Comparison of ENCODE assay signal across 1 cellular context in the genomic region with DNA sequence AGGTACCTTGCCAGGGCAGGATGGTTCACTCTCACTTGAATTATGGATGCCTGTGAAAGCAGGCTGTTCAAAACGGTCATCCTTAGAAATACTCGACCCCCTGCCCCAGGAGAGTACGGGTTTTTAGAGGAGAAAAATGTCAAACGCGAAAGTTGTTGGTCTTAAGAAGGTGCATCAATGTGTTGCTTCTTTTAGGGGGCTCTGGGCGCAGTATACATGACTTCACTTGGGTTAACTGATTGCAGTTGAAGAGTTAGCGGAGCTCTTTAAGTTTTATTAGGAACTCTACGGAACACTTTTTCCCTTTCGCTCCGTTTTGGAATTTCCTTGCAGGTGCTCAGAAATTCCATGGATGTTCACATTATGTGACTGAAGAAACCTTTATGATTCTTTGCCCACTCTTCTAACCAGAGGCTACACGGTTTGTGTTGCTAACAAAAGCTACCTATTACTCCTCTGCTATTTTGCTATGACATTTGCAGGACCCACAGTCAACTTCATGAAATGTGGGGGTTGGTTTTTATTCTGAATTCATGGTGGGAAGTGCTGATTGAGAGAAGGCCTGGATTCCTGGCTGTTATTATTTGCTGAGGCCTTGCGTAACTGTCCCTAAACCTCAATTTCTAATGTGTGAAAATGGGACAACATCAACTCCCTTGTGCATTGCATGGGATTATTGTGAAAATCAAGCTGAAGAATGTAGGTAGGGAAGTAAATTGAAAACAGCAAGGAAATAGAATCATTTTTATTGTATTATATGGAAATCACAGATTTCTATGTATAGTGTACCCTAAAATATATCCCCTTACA.
TF ChIP-seq lines count a peak whose summit lies in the region.

No MANE protein-coding gene starts in this region.

TF ChIP-seq in HCT116, 20 proteins besides CTCF, POLR2A, EP300 and RAD21 (continued from another document):
- TF ChIP-seq, protein P1, sequence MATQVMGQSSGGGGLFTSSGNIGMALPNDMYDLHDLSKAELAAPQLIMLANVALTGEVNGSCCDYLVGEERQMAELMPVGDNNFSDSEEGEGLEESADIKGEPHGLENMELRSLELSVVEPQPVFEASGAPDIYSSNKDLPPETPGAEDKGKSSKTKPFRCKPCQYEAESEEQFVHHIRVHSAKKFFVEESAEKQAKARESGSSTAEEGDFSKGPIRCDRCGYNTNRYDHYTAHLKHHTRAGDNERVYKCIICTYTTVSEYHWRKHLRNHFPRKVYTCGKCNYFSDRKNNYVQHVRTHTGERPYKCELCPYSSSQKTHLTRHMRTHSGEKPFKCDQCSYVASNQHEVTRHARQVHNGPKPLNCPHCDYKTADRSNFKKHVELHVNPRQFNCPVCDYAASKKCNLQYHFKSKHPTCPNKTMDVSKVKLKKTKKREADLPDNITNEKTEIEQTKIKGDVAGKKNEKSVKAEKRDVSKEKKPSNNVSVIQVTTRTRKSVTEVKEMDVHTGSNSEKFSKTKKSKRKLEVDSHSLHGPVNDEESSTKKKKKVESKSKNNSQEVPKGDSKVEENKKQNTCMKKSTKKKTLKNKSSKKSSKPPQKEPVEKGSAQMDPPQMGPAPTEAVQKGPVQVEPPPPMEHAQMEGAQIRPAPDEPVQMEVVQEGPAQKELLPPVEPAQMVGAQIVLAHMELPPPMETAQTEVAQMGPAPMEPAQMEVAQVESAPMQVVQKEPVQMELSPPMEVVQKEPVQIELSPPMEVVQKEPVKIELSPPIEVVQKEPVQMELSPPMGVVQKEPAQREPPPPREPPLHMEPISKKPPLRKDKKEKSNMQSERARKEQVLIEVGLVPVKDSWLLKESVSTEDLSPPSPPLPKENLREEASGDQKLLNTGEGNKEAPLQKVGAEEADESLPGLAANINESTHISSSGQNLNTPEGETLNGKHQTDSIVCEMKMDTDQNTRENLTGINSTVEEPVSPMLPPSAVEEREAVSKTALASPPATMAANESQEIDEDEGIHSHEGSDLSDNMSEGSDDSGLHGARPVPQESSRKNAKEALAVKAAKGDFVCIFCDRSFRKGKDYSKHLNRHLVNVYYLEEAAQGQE (IDR thresholded peaks at IDR 0.05; ENCODE audit: low read depth): no peak
- TF ChIP-seq SRF (IDR thresholded peaks at IDR 0.05; ENCODE audit: low read depth): no peak
- TF ChIP-seq EZH2 (IDR thresholded peaks at IDR 0.05): no peak
- TF ChIP-seq POLR2AphosphoS5 (IDR thresholded peaks at IDR 0.05; ENCODE audit: low read depth, low read length): no peak
- no peak for TF ChIP-seq SIN3A (IDR thresholded peaks at IDR 0.05; ENCODE audit: low read depth)
- no peak for TF ChIP-seq SP1 (IDR thresholded peaks at IDR 0.05; ENCODE audit: low read depth)
